In genomic region chr16:28711220-28712083, GRCh38 we compare ENCODE assay signal across 8 cellular contexts. TPM values are rescaled to one million over a fixed set of nuclear protein-coding genes. Genes with fewer than 3 reads are reported as not detected.
DNase-seq lines count a peak whose midpoint lies in the region; ATAC-seq and TF ChIP-seq lines count a peak whose summit lies in the region.
"Not testable (repeated sequence)": the region's sequence is repeated elsewhere in the genome, so short reads cannot be mapped to it uniquely, and the experiment has no call there.

Gene EIF3C, plus strand, starts transcription at chr16:28711464. Its CDS starts 223 bp downstream, at chr16:28711687.

- WGBS in sigmoid colon, 2 donors = no CpG with 5 or more reads among the region's 66 CpGs

- not testable (repeated sequence) for H3K9me3 ChIP-seq in sigmoid colon

- TF ChIP-seq POLR2A in sigmoid colon (IDR thresholded peaks at IDR 0.05) = not testable (repeated sequence)

- H3K4me3 Mint-ChIP-seq in effector memory CD8-positive, alpha-beta T cell = peak within 1 kb of the TSS in 1 of 2 donors; percentile 19

- not testable (repeated sequence) for DNase-seq in AG09309 (ENCODE audit: low read depth); effector memory CD8-positive, alpha-beta T cell; left colon; sigmoid colon

- not testable (repeated sequence) for TF ChIP-seq CTCF in AG09309 (IDR thresholded peaks at IDR 0.05; ENCODE audit: control insufficient read depth, insufficient read depth, low read depth, low read length, missing control alignments); sigmoid colon (IDR thresholded peaks at IDR 0.05)

- not testable (repeated sequence) for H3K36me3 Mint-ChIP-seq in effector memory CD8-positive, alpha-beta T cell (ENCODE audit: insufficient read depth)

- H3K4me1 ChIP-seq in sigmoid colon = not testable (repeated sequence)

- intact Hi-C loops in left colon (cut with DNase I, micrococcal nuclease); sigmoid colon (cut with DNase I): not testable (repeated sequence)

- not testable (repeated sequence) for H3K27me3 Mint-ChIP-seq in effector memory CD8-positive, alpha-beta T cell

- not testable (repeated sequence) for H3K27me3 ChIP-seq in sigmoid colon

- not testable (repeated sequence) for TF ChIP-seq EP300 in sigmoid colon (IDR thresholded peaks at IDR 0.05)

- H3K4me3 ChIP-seq in AG09309 (ENCODE audit: control insufficient read depth, low read depth, low read length) = peak within 1 kb of the TSS; percentile 22
- H3K4me3 ChIP-seq in sigmoid colon = peak within 1 kb of the TSS in 1 of 4 donors; percentile 36

- not testable (repeated sequence) for H3K4me1 Mint-ChIP-seq in effector memory CD8-positive, alpha-beta T cell (ENCODE audit: low read depth in 2 of 2)

- not testable (repeated sequence) for H3K27ac ChIP-seq in sigmoid colon

- ATAC-seq in GM19023 (IDR thresholded peaks at IDR 0.05; ENCODE audit: unreplicated experiment) (peak; percentile 98), HG02588 (IDR thresholded peaks at IDR 0.05; ENCODE audit: unreplicated experiment) (peak; percentile 98), HG03521 (IDR thresholded peaks at IDR 0.05; ENCODE audit: unreplicated experiment) (peak; percentile 92), left colon (peak; percentile 100)
- ATAC-seq in activated CD4-positive, CD25-positive, alpha-beta regulatory T cell treated with anti-CD3 and anti-CD28 coated beads, Interleukin-2, amount 50 U/mL, for 24 hours = peak; percentile 100
- ATAC-seq in effector memory CD8-positive, alpha-beta T cell (replicated peaks) = peak; percentile 99

- H3K36me3 ChIP-seq in sigmoid colon = not testable (repeated sequence)

- not testable (repeated sequence) for H3K9me3 Mint-ChIP-seq in effector memory CD8-positive, alpha-beta T cell

- not testable (repeated sequence) for H3K27ac Mint-ChIP-seq in effector memory CD8-positive, alpha-beta T cell

RNA-seq across cellular contexts. Expression of gene EIF3C, which starts in this region (rescaled TPM):
- 100 to 1,000 TPM; 550 to 645 TPM for total RNA-seq in left colon
- total RNA-seq in sigmoid colon = 100 to 1,000 TPM in 3 of 4 donors, 10 to 100 TPM in 1; 67.4 to 249 (median 134) TPM
- polyA plus RNA-seq in sigmoid colon = 100 to 1,000 TPM; 220 to 455 (median 265) TPM
